In the genomic region with DNA sequence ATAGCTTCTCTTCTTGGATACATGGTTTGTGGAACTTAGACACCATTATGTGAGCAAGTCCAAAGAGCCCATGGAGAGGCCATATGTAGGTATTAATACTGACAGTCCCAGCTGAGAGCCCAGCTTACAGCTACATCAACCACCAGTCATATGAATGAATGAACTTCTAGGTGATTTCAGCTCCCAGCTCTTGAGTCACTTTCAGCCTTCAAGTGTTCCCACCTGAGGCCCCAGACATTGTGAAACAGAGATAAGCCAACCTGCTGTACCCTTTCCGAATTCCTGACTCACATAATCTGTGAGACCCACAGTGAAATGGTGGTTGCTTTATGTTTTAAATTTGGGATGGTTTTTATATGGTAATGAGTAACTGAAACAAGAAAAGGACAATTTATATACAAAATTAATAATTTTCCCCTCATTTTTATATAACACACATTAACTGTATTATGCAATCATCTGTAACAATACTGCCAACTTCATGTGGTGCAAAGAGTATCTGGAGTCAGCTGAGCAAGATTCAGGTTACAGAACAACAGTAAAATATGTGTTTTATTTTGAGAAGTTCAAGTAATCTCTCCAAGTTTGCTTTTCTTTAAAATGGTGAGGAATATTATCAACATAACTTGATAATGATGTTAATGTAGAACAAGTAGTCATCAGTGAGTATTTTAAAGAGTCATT, we compare ENCODE assay signal across 17 cellular contexts. TPM values are rescaled to one million over a fixed set of nuclear protein-coding genes. Genes with fewer than 3 reads are reported as not detected.
DNase-seq lines count a peak whose midpoint lies in the region; TF ChIP-seq lines count a peak whose summit lies in the region.
"Had no signal": no experiment of that assay in that cellular context is flagged by ENCODE, and none has a peak within 500 bp of the region (broad histone marks: within the 10 kb centered on the region; RNA-seq: fewer than 3 reads in every experiment).

No MANE protein-coding gene starts in this region.

- H3F3A ChIP-seq in GM23248 (ENCODE audit: insufficient read depth), result no peaks in the 10 kb centered on the region

- no peaks in the 10 kb centered on the region for H3K79me1 ChIP-seq in mesendoderm (ENCODE audit: low read length)

- H3K4me3 ChIP-seq in GM23248, result no peak overlapping the region
- H3K4me3 ChIP-seq in KMS-11 (IDR thresholded peaks at IDR 0.05; ENCODE audit: insufficient read depth, low read depth, low read length), result no peak overlapping the region
- H3K4me3 ChIP-seq in fibroblast of mammary gland (ENCODE audit: control insufficient read depth, low read depth, low read length), result no peak overlapping the region
- no peak overlapping the region for H3K4me3 ChIP-seq in mesendoderm (ENCODE audit: low read length)
- H3K4me3 ChIP-seq in breast epithelium, result no peak overlapping the region
- H3K4me3 ChIP-seq: SK-N-MC had no signal

- no peak overlapping the region for H3K9ac ChIP-seq in GM23248
- H3K9ac ChIP-seq in KMS-11, result no peak overlapping the region
- H3K9ac ChIP-seq in mesendoderm (ENCODE audit: low read length), result no peak overlapping the region

- H2BK5ac ChIP-seq in mesendoderm (ENCODE audit: low read length), result no peak overlapping the region

- no peaks in the 10 kb centered on the region for H3K79me2 ChIP-seq in GM23248 (ENCODE audit: insufficient read depth)
- H3K79me2 ChIP-seq in KMS-11 (ENCODE audit: insufficient read depth, low read depth), result no peaks in the 10 kb centered on the region
- H3K79me2 ChIP-seq in mesendoderm (ENCODE audit: control insufficient read depth, insufficient read depth, low read length), result no peaks in the 10 kb centered on the region

- no peak overlapping the region for H3K18ac ChIP-seq in mesendoderm (ENCODE audit: low read length)

- peak; percentile 7 for DNase-seq in GM23248
- peak; percentile 19 for DNase-seq in fibroblast of mammary gland (ENCODE audit: low read depth)
- DNase-seq in mesendoderm, result peak; percentile 6
- DNase-seq in AG08395 (ENCODE audit: low spot score), result no peak
- no peak for DNase-seq in breast epithelium (ENCODE audit: low spot score in 2 of 2)
- no peak for DNase-seq in NCI-H2196 (lab: John Stamatoyannopoulos, UW; ENCODE audit: unreplicated experiment)
- DNase-seq in CD14-positive monocyte (ENCODE audit: low spot score), result no peak
- DNase-seq: Caco-2; CD4-positive, CD25-positive, alpha-beta regulatory T cell; DMS153; H7; IMR-90; NCI-H1105; NCI-H187; NCI-H446 had no signal

- no peak for TF ChIP-seq CTCF in KMS-11 (conservative IDR thresholded peaks at IDR 0.05; ENCODE audit: low read depth, low read length)
- TF ChIP-seq CTCF in fibroblast of mammary gland (conservative IDR thresholded peaks at IDR 0.05; ENCODE audit: control insufficient read depth, insufficient read depth, low read depth, low read length), result no peak
- no peak for TF ChIP-seq CTCF in breast epithelium (IDR thresholded peaks at IDR 0.05)
- TF ChIP-seq CTCF in CD14-positive monocyte (IDR thresholded peaks at IDR 0.05), result no peak

- H3K27me3 ChIP-seq in GM23248 (replicated peaks; ENCODE audit: insufficient read depth), result peaks cover 9% of the 10 kb centered on the region; the same call in 1 of the 2 replicates
- H3K27me3 ChIP-seq in KMS-11 (ENCODE audit: insufficient read depth, low read depth), result no peaks in the 10 kb centered on the region
- no peaks in the 10 kb centered on the region for H3K27me3 ChIP-seq in mesendoderm (ENCODE audit: insufficient read depth, low read length, poor library complexity)
- no peaks in the 10 kb centered on the region for H3K27me3 ChIP-seq in breast epithelium

- no peak overlapping the region for H2AK5ac ChIP-seq in mesendoderm (ENCODE audit: low read length)

- H3K23ac ChIP-seq in mesendoderm (ENCODE audit: low read length), result no peak overlapping the region

- H3K4me1 Mint-ChIP-seq in CD14-positive monocyte, result no peaks in the 10 kb centered on the region

- no peak overlapping the region for H2BK120ac ChIP-seq in mesendoderm (ENCODE audit: low read depth, low read length)

- H3K27ac ChIP-seq in GM23248 (no peak overlapping the region), KMS-11 (no peak overlapping the region), mesendoderm (ENCODE audit: low read depth, low read length) (no peak overlapping the region), breast epithelium (no peak overlapping the region)
- H3K27ac ChIP-seq: SK-N-MC had no signal

- H2AFZ ChIP-seq in GM23248 (no peak overlapping the region), KMS-11 (ENCODE audit: low read depth) (no peak overlapping the region)

- H3K4ac ChIP-seq in mesendoderm (ENCODE audit: low read depth, low read length), result no peak overlapping the region

- H3K4me3 Mint-ChIP-seq in CD14-positive monocyte, result no peak overlapping the region
- H3K4me3 Mint-ChIP-seq: CD4-positive, CD25-positive, alpha-beta regulatory T cell had no signal

- H3K56ac ChIP-seq in mesendoderm (ENCODE audit: low read length), result no peak overlapping the region

- TF ChIP-seq POLR2A in breast epithelium (IDR thresholded peaks at IDR 0.05), result no peak

- no peak overlapping the region for H3K27ac Mint-ChIP-seq in CD14-positive monocyte
- H3K27ac Mint-ChIP-seq: CD4-positive, CD25-positive, alpha-beta regulatory T cell had no signal

- H3K36me3 ChIP-seq in GM23248 (ENCODE audit: low read depth) (no peaks in the 10 kb centered on the region), KMS-11 (ENCODE audit: insufficient read depth) (no peaks in the 10 kb centered on the region), mesendoderm (ENCODE audit: control insufficient read depth, insufficient read depth, low read length) (no peaks in the 10 kb centered on the region), breast epithelium (no peaks in the 10 kb centered on the region)

- H3K9me3 ChIP-seq in GM23248 (ENCODE audit: low read depth) (no peaks in the 10 kb centered on the region), breast epithelium (no peaks in the 10 kb centered on the region)
- H3K9me3 ChIP-seq: Caco-2 had no signal

- H3K4me1 ChIP-seq in GM23248 (ENCODE audit: insufficient read depth) (no peaks in the 10 kb centered on the region), KMS-11 (ENCODE audit: low read depth, poor library complexity, severe bottlenecking) (peaks cover 9% of the 10 kb centered on the region), mesendoderm (ENCODE audit: control insufficient read depth, low read depth, low read length) (peaks cover 3% of the 10 kb centered on the region), breast epithelium (no peaks in the 10 kb centered on the region)
- H3K4me1 ChIP-seq: Caco-2 had no signal

- no peak overlapping the region for H3K4me2 ChIP-seq in GM23248 (ENCODE audit: unreplicated experiment)
- H3K4me2 ChIP-seq in KMS-11, result peak overlapping the region; percentile 17; the same call in 1 of the 2 replicates
- H3K4me2 ChIP-seq in mesendoderm (ENCODE audit: low read length), result no peak overlapping the region

- no peak overlapping the region for H4K5ac ChIP-seq in mesendoderm (ENCODE audit: low read length)

- no peak overlapping the region for H2BK15ac ChIP-seq in mesendoderm (replicated peaks; ENCODE audit: low read depth)

- in situ Hi-C loops in GM23248 (cut with MboI), result no loop called here

- intact Hi-C loops in breast epithelium (cut with DNase I; ENCODE audit: low total_unique reads) (no loop called here), CD14-positive monocyte (cut with micrococcal nuclease) (no loop called here)

- no peaks in the 10 kb centered on the region for H3K9me2 ChIP-seq in GM23248 (ENCODE audit: insufficient read depth)

- 18 to 35% methylated on average over 1 of the region's 1 CpG for WGBS in GM23248 (ENCODE audit: low coverage in 1 of 2, low lambda C conversion rate in 2 of 2, missing lambda C conversion rate in 2 of 2), 2 experiments
- WGBS in mesendoderm (ENCODE audit: extremely low coverage, insufficient coverage, low lambda C conversion rate), result no CpG with 5 or more reads among the region's 1 CpG

- peaks cover 4 to 14% (median 12%) of the 10 kb centered on the region in 3 donors for H3K27me3 Mint-ChIP-seq in CD14-positive monocyte (ENCODE audit: low read depth in 3 of 3)

- H4K20me1 ChIP-seq in GM23248 (ENCODE audit: insufficient read depth), result no peaks in the 10 kb centered on the region
- no peaks in the 10 kb centered on the region for H4K20me1 ChIP-seq in KMS-11 (ENCODE audit: insufficient read depth)

- no peak overlapping the region for H4K8ac ChIP-seq in mesendoderm (ENCODE audit: low read depth, low read length)

- peaks cover 0 to 6% (median 0%) of the 10 kb centered on the region in 7 donors for H3K9me3 Mint-ChIP-seq in CD14-positive monocyte

- H3K36me3 Mint-ChIP-seq in CD14-positive monocyte, result no peaks in the 10 kb centered on the region
- H3K36me3 Mint-ChIP-seq: CD4-positive, CD25-positive, alpha-beta regulatory T cell had no signal

RNA-seq across cellular contexts. Expression of gene FBXO33, which starts 27.7 kb away (rescaled TPM):
- 21.4 and 22.1 TPM in 2 replicates for total RNA-seq in GM23248 (2014; rRNA removed; shearing (Covaris generic))
- polyA plus RNA-seq in GM23248 (2016; fragmentation: Nextera tagmentation; extraction: Ambion mirVana), result 9.0 and 9.5 TPM in 2 replicates
- polyA plus RNA-seq in mesendoderm (2013, experiment 1 of 2), result 9.6 TPM
- 9.3 TPM for polyA plus RNA-seq in mesendoderm (2013, experiment 2 of 2)
- 10 to 100 TPM; 14.1 to 21.5 (median 15.8) TPM for total RNA-seq in breast epithelium
- polyA plus RNA-seq in CD14-positive monocyte, result 10 to 100 TPM in 1 of 2 donors, 1 to 10 TPM in 1; 9.0 to 14.1 TPM

Comparison
In these comparisons a context has a peak if more than half of its experiments do, and no peak if none do; other contexts are left out.
1. DNase-seq: peak in GM23248 (single experiment), fibroblast of mammary gland (single experiment) and mesendoderm (single experiment); none in AG08395 (single experiment), breast epithelium (0 of 2), NCI-H2196 (single experiment) and CD14-positive monocyte (single experiment).